33 cellular contexts compared by ENCODE assay signal in the genomic region with DNA sequence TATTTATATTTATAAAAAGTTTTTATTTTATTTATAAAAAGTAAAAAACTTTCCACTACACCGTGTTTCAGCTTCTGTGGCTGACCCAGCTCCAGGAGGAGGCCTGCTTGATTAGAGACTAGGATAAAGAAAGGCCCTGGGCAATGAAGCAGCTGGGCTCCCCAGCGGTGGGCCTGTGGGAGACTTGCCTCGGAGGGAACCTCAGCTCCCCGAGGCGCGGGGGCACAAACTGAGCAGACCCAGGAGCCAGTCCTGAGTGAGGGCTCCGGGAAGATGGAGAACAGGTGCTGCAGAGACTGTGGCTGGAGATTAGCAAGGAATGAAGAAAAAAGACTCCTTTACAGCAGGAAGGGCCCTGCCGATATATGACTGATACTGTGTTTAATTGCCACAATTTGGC.
"Had no signal": no experiment of that assay in that cellular context is flagged by ENCODE, and none has a peak within 500 bp of the region (broad histone marks: within the 10 kb centered on the region; RNA-seq: fewer than 3 reads in every experiment).

No MANE protein-coding gene starts in this region.

- H3K9me3 ChIP-seq: adrenal gland, ascending aorta, body of pancreas, breast epithelium had no signal

- DNase-seq: activated effector memory CD4-positive, alpha-beta T cell treated with anti-CD3 and anti-CD28 coated beads, Interleukin-2, amount 50 U/mL, for 16 hours; activated effector memory CD4-positive, alpha-beta T cell treated with Interleukin-2 at 50 U/mL for 16 hours; activated gamma-delta T cell; activated gamma-delta T cell treated with Interleukin-2 at 50 U/mL for 16 hours; activated naive CD4-positive, alpha-beta T cell; activated naive CD4-positive, alpha-beta T cell treated with anti-CD3 and anti-CD28 coated beads for 36 hours; activated naive CD4-positive, alpha-beta T cell treated with anti-CD3 and anti-CD28 coated beads, Interleukin-2, amount 10 ng/mL, durations not matched to agents 7 days and 5 days; activated naive CD4-positive, alpha-beta T cell treated with anti-CD3 and anti-CD28 coated beads, Interleukin-2, amount 50 U/mL, for 16 hours; activated naive CD4-positive, alpha-beta T cell treated with Interleukin-2 at 50 U/mL for 16 hours; activated naive CD8-positive, alpha-beta T cell treated with anti-CD3 and anti-CD28 coated beads for 36 hours; activated naive CD8-positive, alpha-beta T cell treated with anti-CD3 and anti-CD28 coated beads, Interleukin-2, amount 10 ng/mL, durations not matched to agents 7 days and 5 days; activated naive CD8-positive, alpha-beta T cell treated with anti-CD3 and anti-CD28 coated beads, Interleukin-2, amount 50 U/mL, for 24 hours; activated T-cell treated with anti-CD3 and anti-CD28 coated beads for 4 hours; activated T-cell treated with anti-CD3 and anti-CD28 coated beads, Interleukin-2, amount 50 U/mL, for 1 hour; activated T-cell treated with anti-CD3 and anti-CD28 coated beads, Interleukin-2, amount 50 U/mL, for 24 hours; activated T-cell treated with anti-CD3 and anti-CD28 coated beads, Interleukin-2, amount 50 U/mL, for 4 hours; activated T-cell treated with anti-CD3 and anti-CD28 coated beads, Interleukin-2, amount 50 U/mL, for 48 hours; activated T-cell treated with anti-CD3 and anti-CD28 coated beads, Interleukin-2, amount 50 U/mL, for 72 hours; adrenal gland; amniotic stem cell; amygdala; anterior cingulate cortex; aorta; body of pancreas; brain microvascular endothelial cell; caudate nucleus; central memory CD4-positive, alpha-beta T cell; cerebellar nuclear complex had no signal

- H3K27ac ChIP-seq: adrenal gland, ascending aorta, body of pancreas, brain microvascular endothelial cell, breast epithelium, cardiac muscle cell had no signal

- ATAC-seq: activated naive CD4-positive, alpha-beta T cell treated with anti-CD3 and anti-CD28 coated beads, Interleukin-2, amount 50 U/mL, for 72 hours; activated naive CD8-positive, alpha-beta T cell treated with anti-CD3 and anti-CD28 coated beads, Interleukin-2, amount 50 U/mL, for 24 hours; activated T-cell treated with anti-CD3 and anti-CD28 coated beads, Interleukin-2, amount 50 U/mL, for 4 hours; activated T-cell treated with anti-CD3 and anti-CD28 coated beads, Interleukin-2, amount 50 U/mL, for 72 hours; activated T-helper 17 cell treated with anti-CD3 and anti-CD28 coated beads, Interleukin-2, amount 50 U/mL, for 72 hours; body of pancreas had no signal

- H3K4me3 ChIP-seq: adrenal gland, ascending aorta, body of pancreas, breast epithelium, cardiac muscle cell had no signal

- H3K36me3 ChIP-seq: adrenal gland, ascending aorta, brain microvascular endothelial cell, breast epithelium, cardiac muscle cell had no signal

- H3K27me3 ChIP-seq: ascending aorta, body of pancreas had no signal

- H3K4me1 ChIP-seq: adrenal gland, ascending aorta, body of pancreas, breast epithelium had no signal
